In genomic region chr5:112869948-112870347, GRCh38 we compare ENCODE assay signal across 15 cellular contexts. TPM values are rescaled to one million over a fixed set of nuclear protein-coding genes. Genes with fewer than 3 reads are reported as not detected.
DNase-seq lines count a peak whose midpoint lies in the region; ATAC-seq and TF ChIP-seq lines count a peak whose summit lies in the region.
"Had no signal": no experiment of that assay in that cellular context is flagged by ENCODE, and none has a peak within 500 bp of the region (broad histone marks: within the 10 kb centered on the region; RNA-seq: fewer than 3 reads in every experiment).

No MANE protein-coding gene starts in this region.

- no peaks in the 10 kb centered on the region for H3K27me3 ChIP-seq in neuronal stem cell (ENCODE audit: control insufficient read depth in 3 of 3, insufficient read depth in 3 of 3, low read depth in 1 of 3, low read length in 3 of 3)
- no peaks in the 10 kb centered on the region for H3K27me3 ChIP-seq in Peyer's patch
- H3K27me3 ChIP-seq: ovary, testis had no signal

- H3K36me3 Mint-ChIP-seq in activated CD4-positive, alpha-beta T cell treated with anti-CD3 and anti-CD28 coated beads for 36 hours (ENCODE audit: low read depth): peaks cover 49% of the 10 kb centered on the region

- intact Hi-C loops in activated CD4-positive, alpha-beta T cell treated with anti-CD3 and anti-CD28 coated beads for 36 hours (cut with DNase I, micrococcal nuclease): loop anchor here in 1 of 2 experiments (10.0 kb wide), 2 partner anchors 705 to 1645 kb away; partner anchors contain the start of gene CAMK4

- no peak overlapping the region for H2BK15ac ChIP-seq in neuronal stem cell (ENCODE audit: low read length)

- DNase-seq in activated CD4-positive, alpha-beta T cell treated with anti-CD3 and anti-CD28 coated beads for 36 hours: no peak
- DNase-seq in activated CD4-positive, alpha-beta T cell treated with anti-CD3 and anti-CD28 coated beads, Interleukin-2, amount 50 U/mL, for 4 hours: no peak
- DNase-seq in central memory CD4-positive, alpha-beta T cell: peak; percentile 16
- DNase-seq in NCI-H2227 (lab: John Stamatoyannopoulos, UW; ENCODE audit: unreplicated experiment): no peak
- no peak for DNase-seq in neuronal stem cell (ENCODE audit: low spot score)
- DNase-seq in Peyer's patch: no peak
- DNase-seq: activated CD8-positive, alpha-beta memory T cell treated with anti-CD3 and anti-CD28 coated beads for 24 hours; GDM1; KG1; ovary; stimulated activated CD4-positive, alpha-beta T cell treated with anti-CD3 and anti-CD28 coated beads, Interleukin-4, amount 100 ng/mL, for 24 hours; testis had no signal

- no peak overlapping the region for H4K8ac ChIP-seq in neuronal stem cell (ENCODE audit: low read depth, low read length)

- H3K9ac ChIP-seq in neuronal stem cell (ENCODE audit: low read depth, low read length, poor library complexity): no peak overlapping the region

- peaks cover 37% of the 10 kb centered on the region for H3K4me1 Mint-ChIP-seq in activated CD4-positive, alpha-beta T cell treated with anti-CD3 and anti-CD28 coated beads for 36 hours
- H3K4me1 Mint-ChIP-seq: GM23338 had no signal

- no peaks in the 10 kb centered on the region for H3K9me3 Mint-ChIP-seq in activated CD4-positive, alpha-beta T cell treated with anti-CD3 and anti-CD28 coated beads for 36 hours (ENCODE audit: low read depth)
- H3K9me3 Mint-ChIP-seq: GM23338 had no signal

- H2BK12ac ChIP-seq in neuronal stem cell (ENCODE audit: low read length): no peak overlapping the region

- WGBS in neuronal stem cell (ENCODE audit: extremely low coverage in 2 of 2, insufficient read length in 2 of 2, insufficient replicate concordance in 1 of 2), 2 donors: no CpG with 5 or more reads among the region's 3 CpGs

- ATAC-seq in activated CD4-positive, alpha-beta T cell treated with anti-CD3 and anti-CD28 coated beads for 36 hours: peak; percentile 65
- ATAC-seq in GM21529 (IDR thresholded peaks at IDR 0.05; ENCODE audit: unreplicated experiment) (peak; percentile 79), HG03175 (IDR thresholded peaks at IDR 0.05; ENCODE audit: unreplicated experiment) (peak; percentile 67)
- ATAC-seq: GM23338 had no signal

- no peak overlapping the region for H3K4me2 ChIP-seq in neuronal stem cell (ENCODE audit: insufficient read depth, low read length, poor library complexity, severe bottlenecking)
- H3K4me2 ChIP-seq: GM23338 had no signal

- H3K14ac ChIP-seq in neuronal stem cell (ENCODE audit: low read length): no peak overlapping the region

- H3K27ac ChIP-seq in neuronal stem cell (replicated peaks; ENCODE audit: low read length): no peak overlapping the region
- H3K27ac ChIP-seq in Peyer's patch: no peak overlapping the region
- H3K27ac ChIP-seq: ovary, testis had no signal

- H3K4ac ChIP-seq in neuronal stem cell (ENCODE audit: low read length): no peak overlapping the region

- no peak overlapping the region for H3K18ac ChIP-seq in neuronal stem cell (ENCODE audit: low read length)

- TF ChIP-seq CTCF in Peyer's patch (IDR thresholded peaks at IDR 0.05): no peak

- POLR2A ChIA-PET in activated CD4-positive, alpha-beta T cell treated with anti-CD3 and anti-CD28 coated beads for 36 hours (lab: Charles Lee): interaction anchor here (0.6 to 1.8 kb wide), 3 partner anchors 9 to 50 kb away, joined by 4 to 6 read pairs (median 5); no protein-coding TSS in a partner anchor

- H2BK5ac ChIP-seq in neuronal stem cell (ENCODE audit: low read length): no peak overlapping the region

- H3K36me3 ChIP-seq in neuronal stem cell (replicated peaks in 1 of 2; ENCODE audit: control insufficient read depth in 2 of 2, insufficient read depth in 2 of 2, low read length in 2 of 2): peaks cover 10 to 87% of the 10 kb centered on the region in 2 donors
- peaks cover 0 to 59% (median 0%) of the 10 kb centered on the region in 3 donors for H3K36me3 ChIP-seq in Peyer's patch
- H3K36me3 ChIP-seq: ovary had no signal

- H3K9me3 ChIP-seq in neuronal stem cell (replicated peaks in 1 of 2; ENCODE audit: control insufficient read depth in 2 of 2, insufficient read depth in 1 of 2, low read depth in 1 of 2, low read length in 2 of 2): no peaks in the 10 kb centered on the region
- H3K9me3 ChIP-seq in Peyer's patch: no peaks in the 10 kb centered on the region
- H3K9me3 ChIP-seq: ovary, testis had no signal

- peak overlapping the region; percentile 70 for H3K27ac Mint-ChIP-seq in activated CD4-positive, alpha-beta T cell treated with anti-CD3 and anti-CD28 coated beads for 36 hours
- H3K27ac Mint-ChIP-seq: GM23338 had no signal

- TF ChIP-seq POLR2A in Peyer's patch (IDR thresholded peaks at IDR 0.05): no peak

- no peak overlapping the region for H2AK5ac ChIP-seq in neuronal stem cell (ENCODE audit: low read depth, low read length)

- H3K4me3 ChIP-seq in neuronal stem cell (ENCODE audit: low read length in 2 of 2) (no peak overlapping the region), Peyer's patch (no peak overlapping the region)
- H3K4me3 ChIP-seq: GM23338, ovary, testis had no signal

- H2BK120ac ChIP-seq in neuronal stem cell (ENCODE audit: low read depth, low read length): no peak overlapping the region

- H3K23ac ChIP-seq in neuronal stem cell (ENCODE audit: low read depth, low read length, poor library complexity): no peak overlapping the region

- CTCF ChIA-PET in activated CD4-positive, alpha-beta T cell treated with anti-CD3 and anti-CD28 coated beads for 36 hours (lab: Charles Lee): interaction anchor here (0.7 to 1.5 kb wide), 4 partner anchors 16 to 91 kb away, joined by 3 to 5 read pairs (median 3); no protein-coding TSS in a partner anchor

- H3K79me1 ChIP-seq in neuronal stem cell (ENCODE audit: low read depth, low read length): peaks cover 4% of the 10 kb centered on the region

- H3K4me1 ChIP-seq in neuronal stem cell (ENCODE audit: control insufficient read depth in 2 of 2, insufficient read depth in 1 of 2, low read depth in 1 of 2, low read length in 2 of 2) (no peaks in the 10 kb centered on the region), Peyer's patch (no peaks in the 10 kb centered on the region)
- H3K4me1 ChIP-seq: testis had no signal

- no peaks in the 10 kb centered on the region for H3K27me3 Mint-ChIP-seq in activated CD4-positive, alpha-beta T cell treated with anti-CD3 and anti-CD28 coated beads for 36 hours

- H4K91ac ChIP-seq in neuronal stem cell (ENCODE audit: low read depth, low read length, poor library complexity): no peak overlapping the region

- H2AFZ ChIP-seq in neuronal stem cell (ENCODE audit: low read length): no peak overlapping the region
- H2AFZ ChIP-seq: GM23338 had no signal

- no peak overlapping the region for H3K4me3 Mint-ChIP-seq in activated CD4-positive, alpha-beta T cell treated with anti-CD3 and anti-CD28 coated beads for 36 hours
- H3K4me3 Mint-ChIP-seq: GM23338 had no signal

RNA-seq across cellular contexts. Expression of gene SRP19, which starts 8.9 kb away (rescaled TPM):
- total RNA-seq in activated CD4-positive, alpha-beta T cell treated with anti-CD3 and anti-CD28 coated beads for 36 hours: 10 to 100 TPM; 47.6 to 49.4 TPM
- 85.6 TPM for polyA plus RNA-seq in neuronal stem cell (2013, experiment 1 of 2)
- polyA plus RNA-seq in neuronal stem cell (2013, experiment 2 of 2): 89.0 TPM
- total RNA-seq in Peyer's patch: 10 to 100 TPM; 15.7 to 63.7 (median 27.1) TPM

RNA-seq across cellular contexts. Expression of gene REEP5, which starts 52.1 kb away (rescaled TPM):
- total RNA-seq in activated CD4-positive, alpha-beta T cell treated with anti-CD3 and anti-CD28 coated beads for 36 hours: 10 to 100 TPM; 44.3 to 50.4 TPM
- polyA plus RNA-seq in neuronal stem cell (2013, experiment 1 of 2): 15.5 TPM
- polyA plus RNA-seq in neuronal stem cell (2013, experiment 2 of 2): 15.9 TPM
- 10 to 100 TPM; 19.8 to 47.5 (median 35.6) TPM for total RNA-seq in Peyer's patch
